Comparison of ENCODE assay signal across 9 cellular contexts in the genomic region with DNA sequence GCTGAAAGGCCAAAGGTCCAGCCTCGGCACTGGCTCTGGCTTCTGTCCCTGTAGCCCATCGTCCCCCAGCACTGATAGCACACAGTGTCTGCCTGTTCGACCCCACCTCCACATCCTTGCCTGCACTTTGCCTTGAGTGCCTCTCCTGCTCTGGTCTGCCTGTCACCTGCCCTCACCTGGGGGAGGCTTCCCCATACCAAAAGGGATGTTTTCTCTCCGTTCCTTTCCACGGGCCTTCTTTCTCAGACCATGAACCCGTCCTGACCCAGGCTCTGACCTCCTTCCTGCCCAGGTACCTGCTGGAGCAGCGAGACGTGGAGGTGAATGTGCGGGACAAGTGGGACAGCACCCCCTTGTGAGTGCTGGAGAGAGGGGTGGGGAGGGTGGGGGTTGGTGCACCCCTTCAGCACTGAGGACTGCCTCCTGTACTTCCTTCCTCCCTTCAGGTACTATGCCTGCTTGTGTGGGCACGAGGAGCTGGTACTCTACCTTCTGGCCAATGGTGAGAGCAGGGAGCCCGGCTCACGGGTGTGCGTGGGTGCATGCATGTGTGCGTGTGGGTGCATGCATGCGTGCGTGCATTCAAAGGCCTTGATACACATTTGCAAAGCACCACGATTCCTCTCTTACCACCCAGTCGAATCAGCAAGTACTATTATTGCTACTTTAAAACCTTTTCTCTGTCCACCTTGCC. TPM values are rescaled to one million over a fixed set of nuclear protein-coding genes. Genes with fewer than 3 reads are reported as not detected.
A peak's percentile ranks its signal among the peaks of the same experiment; 100 is the strongest.
DNase-seq lines count a peak whose midpoint lies in the region; ATAC-seq, FAIRE-seq and TF ChIP-seq lines count a peak whose summit lies in the region.
"Had no signal": no experiment of that assay in that cellular context is flagged by ENCODE, and none has a peak within 500 bp of the region (broad histone marks: within the 10 kb centered on the region; RNA-seq: fewer than 3 reads in every experiment).

No MANE protein-coding gene starts in this region.

- H2AK5ac ChIP-seq in H9 (ENCODE audit: insufficient read length, low read length) = no peak overlapping the region

- no peak overlapping the region for H3K23ac ChIP-seq in H9 (ENCODE audit: insufficient read length, low read depth, low read length)

- H3K27me3 Mint-ChIP-seq in H9 (ENCODE audit: low read depth) = peaks cover 7% of the 10 kb centered on the region

- H4K5ac ChIP-seq in H9 (ENCODE audit: insufficient read length, low read depth, low read length) = no peak overlapping the region

- H2AFZ ChIP-seq in H9 (ENCODE audit: low read length) = no peak overlapping the region

- no CpG with 5 or more reads among the region's 18 CpGs for WGBS in H9 (ENCODE audit: extremely low coverage, insufficient read length, low lambda C conversion rate)
- 83% methylated on average over 18 of the region's 18 CpGs for WGBS in right cardiac atrium

- no peak overlapping the region for H4K91ac ChIP-seq in H9 (ENCODE audit: insufficient read length, low read depth, low read length)

- peaks cover 10% of the 10 kb centered on the region for H3K23me2 ChIP-seq in H9 (ENCODE audit: insufficient read length, low read depth, low read length, poor library complexity, severe bottlenecking)

- no peaks in the 10 kb centered on the region for H3K79me1 ChIP-seq in H9 (ENCODE audit: insufficient read depth, low read depth, low read length, poor library complexity, severe bottlenecking)

- H3K4me1 ChIP-seq in H9 (ENCODE audit: insufficient read depth, low read length) (no peaks in the 10 kb centered on the region), right cardiac atrium (ENCODE audit: control insufficient read depth, insufficient read depth, low read length) (peaks cover 5% of the 10 kb centered on the region)

- DNase-seq in H9 (no peak), right cardiac atrium (peak in 2 of 3 donors; percentile 27 to 37), skeletal muscle cell (ENCODE audit: low read depth) (no peak), D721Med (ENCODE audit: insufficient read length, low spot score) (no peak), NCI-H510A (lab: John Stamatoyannopoulos, UW) (no peak), RCC 7860 (ENCODE audit: low spot score) (no peak)
- DNase-seq in activated CD8-positive, alpha-beta memory T cell treated with anti-CD3 and anti-CD28 coated beads, Interleukin-2, amount 50 U/mL, for 48 hours = peak; percentile 52

- no peak overlapping the region; the same call in 1 of the 2 replicates for H3K14ac ChIP-seq in H9 (ENCODE audit: insufficient read depth, low read length)

- H3K4me3 ChIP-seq in right cardiac atrium (ENCODE audit: low read length) (peak overlapping the region; percentile 90), skeletal muscle cell (ENCODE audit: low read depth, low read length) (peak overlapping the region; percentile 68)

- FAIRE-seq in D721Med (lab: Jason Lieb, UNC) = no peak
- FAIRE-seq in RCC 7860 (lab: Jason Lieb, UNC) = no peak

- H3K4me3 Mint-ChIP-seq in H9 = peak overlapping the region; percentile 74 to 79

- H3K9me3 Mint-ChIP-seq in H9 = no peaks in the 10 kb centered on the region

- no peak overlapping the region for H2BK12ac ChIP-seq in H9 (ENCODE audit: insufficient read length, low read depth, low read length)

- H3K27me3 ChIP-seq in H9 (ENCODE audit: insufficient read depth, low read length) = no peaks in the 10 kb centered on the region
- H3K27me3 ChIP-seq in right cardiac atrium (ENCODE audit: control insufficient read depth, insufficient read depth) = no peaks in the 10 kb centered on the region

- no peak overlapping the region for H2BK5ac ChIP-seq in H9 (ENCODE audit: insufficient read length, low read length)

- no peaks in the 10 kb centered on the region; a peak in 1 of 7 replicates for H3K36me3 Mint-ChIP-seq in H9 (ENCODE audit: insufficient read depth in 1 of 3, low read depth in 3 of 3)

- TF ChIP-seq CTCF in H9 (conservative IDR thresholded peaks at IDR 0.05) (no peak), D721Med (IDR thresholded peaks at IDR 0.05; ENCODE audit: insufficient read depth, missing control alignments) (no peak)

- H3K4me1 Mint-ChIP-seq in H9 = peaks cover 10 to 12% of the 10 kb centered on the region in 2 experiments

- no peak overlapping the region for H3K4ac ChIP-seq in H9 (ENCODE audit: low read depth, low read length)

- H4K20me1 ChIP-seq in H9 (ENCODE audit: control insufficient read depth, insufficient read depth, insufficient read length) = no peaks in the 10 kb centered on the region

- no peak overlapping the region for H3K27ac ChIP-seq in H9 (ENCODE audit: insufficient read length, low read depth, low read length)
- no peak overlapping the region for H3K27ac ChIP-seq in right cardiac atrium (ENCODE audit: low read length)
- H3K27ac ChIP-seq: SK-N-MC had no signal

- H4K8ac ChIP-seq in H9 (replicated peaks; ENCODE audit: insufficient read length, low read depth, low read length) = no peak overlapping the region

- H3K4me2 ChIP-seq in H9 (ENCODE audit: insufficient read depth, insufficient read length, low read length) = peak overlapping the region; percentile 59

- no peak overlapping the region for H3T11ph ChIP-seq in H9 (ENCODE audit: low read length)

- H3K56ac ChIP-seq in H9 (ENCODE audit: insufficient read length, low read depth, low read length) = no peak overlapping the region

- no peaks in the 10 kb centered on the region for H3K79me2 ChIP-seq in H9 (ENCODE audit: insufficient read depth, low read length)

- ATAC-seq in right cardiac atrium = no peak
- no peak for ATAC-seq in HG02571 (IDR thresholded peaks at IDR 0.05; ENCODE audit: unreplicated experiment)

- H3K18ac ChIP-seq in H9 (ENCODE audit: insufficient read length, low read depth, low read length) = no peak overlapping the region

- intact Hi-C loops in right cardiac atrium (cut with DNase I) = no loop called here

- H3K27ac Mint-ChIP-seq in H9 = no peak overlapping the region; a peak in 1 of 7 replicates

- no peak overlapping the region for H2BK120ac ChIP-seq in H9 (ENCODE audit: low read depth, low read length, poor library complexity, severe bottlenecking)

- H3K9ac ChIP-seq in H9 (ENCODE audit: extremely low read depth, insufficient read length, low read length) = no peak overlapping the region

- no peaks in the 10 kb centered on the region for H3K9me3 ChIP-seq in H9 (ENCODE audit: control insufficient read depth, low read depth, low read length)
- H3K9me3 ChIP-seq in right cardiac atrium (ENCODE audit: control insufficient read depth, low read length) = no peaks in the 10 kb centered on the region

- no peak overlapping the region for H2BK20ac ChIP-seq in H9 (ENCODE audit: low read depth, low read length, poor library complexity, severe bottlenecking)

- no peak overlapping the region for H2BK15ac ChIP-seq in H9 (ENCODE audit: low read depth, low read length)

RNA-seq across cellular contexts. Expression of gene ABTB1, which starts 1.5 kb away (rescaled TPM):
- total RNA-seq in H9 (2021) (3.9 and 6.2 TPM in 2 replicates), right cardiac atrium (10 to 100 TPM; 20.2 to 47.1 (median 34.1) TPM)
- 38.2 TPM for polyA plus RNA-seq in right cardiac atrium

RNA-seq across cellular contexts. Expression of gene PODXL2, which starts 45.3 kb away (rescaled TPM):
- 24.6 and 24.8 TPM in 2 replicates for total RNA-seq in H9 (2021)
- 1 to 10 TPM; 1.5 to 3.0 (median 2.1) TPM for total RNA-seq in right cardiac atrium
- polyA plus RNA-seq in right cardiac atrium = 2.0 TPM

Comparison
In these comparisons a context has a peak if more than half of its experiments do, and no peak if none do; other contexts are left out.
1. DNase-seq: peak in activated CD8-positive, alpha-beta memory T cell treated with anti-CD3 and anti-CD28 coated beads, Interleukin-2, amount 50 U/mL, for 48 hours (single experiment) and right cardiac atrium (2 of 3); none in H9 (single experiment), skeletal muscle cell (single experiment), D721Med (single experiment), NCI-H510A (single experiment) and RCC 7860 (single experiment).